ENCODE assay signal across 1 cellular context in genomic region chrX:150599226-150599625, GRCh38.
TF ChIP-seq lines count a peak whose summit lies in the region.

No MANE protein-coding gene starts in this region.

TF ChIP-seq in GM23338, 12 proteins besides CTCF, POLR2A, EP300 and RAD21 (continued from another document):
- TF ChIP-seq ZNF462 (CRISPR knock-in tag; IDR thresholded peaks at IDR 0.05) (no peak), POLR2AphosphoS5 (IDR thresholded peaks at IDR 0.05; ENCODE audit: low read depth) (no peak), ZNF114 (CRISPR knock-in tag; IDR thresholded peaks at IDR 0.05) (no peak), CREB1 (CRISPR knock-in tag; IDR thresholded peaks at IDR 0.05; ENCODE audit: low read depth) (no peak), EZH2 (IDR thresholded peaks at IDR 0.05; ENCODE audit: low read depth, unreplicated experiment) (no peak), REST (IDR thresholded peaks at IDR 0.05; ENCODE audit: unreplicated experiment) (no peak), ETS1 (IDR thresholded peaks at IDR 0.05) (no peak), JUNB (IDR thresholded peaks at IDR 0.05; ENCODE audit: unreplicated experiment) (no peak)
